13 cellular contexts compared by ENCODE assay signal in the genomic region with DNA sequence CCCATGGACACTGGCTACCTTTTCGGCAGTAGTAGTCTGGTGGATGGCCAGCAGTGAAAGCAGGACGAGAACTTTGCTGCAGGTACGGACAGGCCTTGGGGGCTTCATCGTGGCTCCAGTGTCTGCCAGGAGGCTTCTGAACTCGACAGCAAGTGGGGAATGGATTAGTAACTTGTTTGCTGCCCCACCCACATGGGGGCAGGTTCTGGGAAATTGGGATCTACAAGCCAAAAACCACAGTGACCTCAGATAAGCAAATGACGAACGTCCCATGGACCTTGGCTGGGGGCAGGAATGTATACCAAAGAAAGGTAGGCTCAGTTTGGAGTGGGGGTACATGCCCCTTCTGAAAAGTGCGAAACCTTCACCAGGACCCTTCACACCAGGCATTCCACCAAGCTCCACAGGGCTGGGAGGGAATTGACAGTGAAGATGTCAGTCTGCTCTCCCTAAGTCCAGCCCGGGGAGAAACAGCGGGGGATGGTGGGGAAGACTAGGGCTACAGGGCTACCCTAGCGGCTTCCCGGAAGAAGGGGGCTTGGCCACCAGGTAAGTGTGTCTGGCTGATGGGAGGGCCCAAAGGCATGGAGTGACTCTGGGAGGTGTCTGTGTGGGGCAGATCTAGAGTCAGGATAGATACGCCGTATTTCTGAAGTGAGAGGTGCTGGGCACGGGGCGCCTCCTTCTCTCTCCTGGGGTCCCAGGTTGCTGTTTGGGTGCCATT. TPM values are rescaled to one million over a fixed set of nuclear protein-coding genes. Genes with fewer than 3 reads are reported as not detected.
DNase-seq lines count a peak whose midpoint lies in the region; ATAC-seq, FAIRE-seq and TF ChIP-seq lines count a peak whose summit lies in the region.
"Had no signal": no experiment of that assay in that cellular context is flagged by ENCODE, and none has a peak within 500 bp of the region (broad histone marks: within the 10 kb centered on the region; RNA-seq: fewer than 3 reads in every experiment).

A gene (minus strand): TSS at position 138 of the 724 bp plus-strand sequence. CDS start 30 bp downstream, at position 108.

- H3K9me3 ChIP-seq in BLaER1 (no peaks in the 10 kb centered on the region), HCT116 (ENCODE audit: control insufficient read depth in 1 of 2, insufficient read depth in 1 of 2, low read depth in 1 of 2, low read length in 2 of 2) (no peaks in the 10 kb centered on the region), neuronal stem cell (replicated peaks in 1 of 2; ENCODE audit: control insufficient read depth in 2 of 2, insufficient read depth in 1 of 2, low read depth in 1 of 2, low read length in 2 of 2) (no peaks in the 10 kb centered on the region)

- CTCF ChIA-PET in HCT116 (lab: Charles Lee), result interaction anchor here (1.9 kb wide), 1 partner anchor 10 kb away, joined by 11 read pairs; no protein-coding TSS in a partner anchor

- H2BK15ac ChIP-seq in neuronal stem cell (ENCODE audit: low read length), result peak within 1 kb of the TSS; percentile 22

- no peaks in the 10 kb centered on the region for H3K79me1 ChIP-seq in neuronal stem cell (ENCODE audit: low read depth, low read length)

- H3K4me3 ChIP-seq in BLaER1, result no peak within 1 kb of the TSS
- peak within 1 kb of the TSS in 1 of 2 experiments; percentile 32; a peak in 2 of 4 replicates for H3K4me3 ChIP-seq in HCT116 (replicated peaks in 1 of 2; ENCODE audit: low read depth in 1 of 2, low read length in 2 of 2)
- peak within 1 kb of the TSS; percentile 71 for H3K4me3 ChIP-seq in coronary artery
- no peak within 1 kb of the TSS for H3K4me3 ChIP-seq in neuronal stem cell (ENCODE audit: low read length in 2 of 2)
- H3K4me3 ChIP-seq: neural progenitor cell had no signal

- no peak for TF ChIP-seq POLR2A in HCT116 (IDR thresholded peaks at IDR 0.05; ENCODE audit: borderline replicate concordance, extremely low read depth, insufficient read depth, insufficient read length)

- ATAC-seq in HCT116 (no peak), omental fat pad (ENCODE audit: low FRiP score) (no peak)

- FAIRE-seq in frontal cortex (lab: Jason Lieb, UNC), result no peak

- H3K27ac ChIP-seq in BLaER1, result peak within 1 kb of the TSS; percentile 69
- peak within 1 kb of the TSS; percentile 21; the same call in 1 of the 2 replicates for H3K27ac ChIP-seq in HCT116 (ENCODE audit: low read depth, low read length)
- H3K27ac ChIP-seq in coronary artery, result peak within 1 kb of the TSS; percentile 93 to 97
- no peak within 1 kb of the TSS for H3K27ac ChIP-seq in neuronal stem cell (replicated peaks; ENCODE audit: low read length)
- H3K27ac ChIP-seq: neural progenitor cell had no signal

- H3K4me1 ChIP-seq in BLaER1 (peaks cover 55% of the 10 kb centered on the region), HCT116 (ENCODE audit: control insufficient read depth in 1 of 2, insufficient read depth in 2 of 2, low read length in 2 of 2) (peaks cover 20 to 22% of the 10 kb centered on the region in 2 experiments), neuronal stem cell (ENCODE audit: control insufficient read depth in 2 of 2, insufficient read depth in 1 of 2, low read depth in 1 of 2, low read length in 2 of 2) (peaks cover 16 to 24% of the 10 kb centered on the region in 2 donors)

- peak within 1 kb of the TSS; percentile 85 for H3K14ac ChIP-seq in neuronal stem cell (ENCODE audit: low read length)

- H4K20me1 ChIP-seq in BLaER1 (no peaks in the 10 kb centered on the region), HCT116 (ENCODE audit: insufficient read depth) (no peaks in the 10 kb centered on the region)

- H2BK5ac ChIP-seq in neuronal stem cell (ENCODE audit: low read length), result no peak within 1 kb of the TSS

- peak within 1 kb of the TSS; percentile 31 for H2BK12ac ChIP-seq in neuronal stem cell (ENCODE audit: low read length)

- TF ChIP-seq RAD21 in HCT116 (IDR thresholded peaks at IDR 0.05; ENCODE audit: low read depth), result no peak

- H3K23ac ChIP-seq in neuronal stem cell (ENCODE audit: low read depth, low read length, poor library complexity), result peak within 1 kb of the TSS; percentile 92

- H3K18ac ChIP-seq in neuronal stem cell (ENCODE audit: low read length), result peak within 1 kb of the TSS; percentile 16

- H3K4ac ChIP-seq in neuronal stem cell (ENCODE audit: low read length), result no peak within 1 kb of the TSS

- H3K36me3 ChIP-seq in BLaER1, result 0 out of 2 replicates have a peak, but pooled peaks cover 8% of the 10 kb centered on the region
- no peaks in the 10 kb centered on the region for H3K36me3 ChIP-seq in HCT116 (ENCODE audit: control insufficient read depth in 1 of 2, insufficient read depth in 2 of 2, low read length in 2 of 2)
- no peaks in the 10 kb centered on the region for H3K36me3 ChIP-seq in neuronal stem cell (replicated peaks in 1 of 2; ENCODE audit: control insufficient read depth in 2 of 2, insufficient read depth in 2 of 2, low read length in 2 of 2)
- H3K36me3 ChIP-seq: neural progenitor cell had no signal

- H3K27me3 ChIP-seq in BLaER1, result no peaks in the 10 kb centered on the region
- no peaks in the 10 kb centered on the region for H3K27me3 ChIP-seq in HCT116 (ENCODE audit: insufficient read depth, low read length)
- no peaks in the 10 kb centered on the region for H3K27me3 ChIP-seq in neuronal stem cell (ENCODE audit: control insufficient read depth in 3 of 3, insufficient read depth in 3 of 3, low read depth in 1 of 3, low read length in 3 of 3)
- H3K27me3 ChIP-seq: neural progenitor cell had no signal

- no peak within 1 kb of the TSS for H2AK5ac ChIP-seq in neuronal stem cell (ENCODE audit: low read depth, low read length)

- POLR2A ChIA-PET in HCT116 (lab: Charles Lee), result no interaction called here

- TF ChIP-seq CTCF in HCT116 (IDR thresholded peaks at IDR 0.05 in 2 of 3, conservative IDR thresholded peaks at IDR 0.05 in 1 of 3; ENCODE audit: borderline replicate concordance in 1 of 3, insufficient read depth in 1 of 3, low read depth in 2 of 3, low read length in 2 of 3) (no peak), coronary artery (IDR thresholded peaks at IDR 0.05) (no peak), omental fat pad (IDR thresholded peaks at IDR 0.05) (no peak)

- no TSS peak for BruUV-seq in HCT116 (replicated peaks; lab: Mats Ljungman, UMichigan)

- RAD21 ChIA-PET in HCT116 (lab: Charles Lee; ENCODE audit: low non-redundant PET in 1 of 2, low total read pairs in 2 of 2, uncharacterized antibody in 2 of 2, unreplicated experiment in 2 of 2), result interaction anchor here in 1 of 2 experiments (1.1 kb wide), 1 partner anchor 11 kb away, joined by 3 read pairs; no protein-coding TSS in a partner anchor

- H2AFZ ChIP-seq in HCT116 (ENCODE audit: low read depth, low read length, poor library complexity, severe bottlenecking) (no peak within 1 kb of the TSS), neuronal stem cell (ENCODE audit: low read length) (no peak within 1 kb of the TSS)
- H2AFZ ChIP-seq: neural progenitor cell had no signal

- H4K91ac ChIP-seq in neuronal stem cell (ENCODE audit: low read depth, low read length, poor library complexity), result no peak within 1 kb of the TSS

- no peak for DNase-seq in HCT116 (ENCODE audit: low read depth, low spot score)
- no peak for DNase-seq in coronary artery (ENCODE audit: low spot score)
- DNase-seq in neuronal stem cell (ENCODE audit: low spot score), result no peak
- DNase-seq in NK-92 treated with Interleukin-12 subunit alpha and Interleukin-12 subunit beta, amount 100 ng/mL, for 24 hours (lab: John Stamatoyannopoulos, UW), result no peak
- DNase-seq in omental fat pad (ENCODE audit: low spot score), result no peak
- no peak for DNase-seq in SHP77 (lab: John Stamatoyannopoulos, UW)
- no peak for DNase-seq in frontal cortex (ENCODE audit: low spot score in 2 of 2)
- DNase-seq: activated CD4-positive, alpha-beta T cell treated with anti-CD3 and anti-CD28 coated beads, Interleukin-2, amount 50 U/mL, for 48 hours; CD4-positive, alpha-beta memory T cell; stimulated activated CD4-positive, alpha-beta T cell treated with anti-CD3 and anti-CD28 coated beads, Interleukin-4, amount 100 ng/mL, for 24 hours had no signal

- no peaks in the 10 kb centered on the region for H3K79me2 ChIP-seq in HCT116 (ENCODE audit: insufficient read depth, low read length)

- H3K9ac ChIP-seq in BLaER1 (peak within 1 kb of the TSS; percentile 45; the same call in 1 of the 2 replicates), HCT116 (ENCODE audit: low read length) (peak within 1 kb of the TSS; percentile 29), neuronal stem cell (ENCODE audit: low read depth, low read length, poor library complexity) (peak within 1 kb of the TSS; percentile 31)
- H3K9ac ChIP-seq: neural progenitor cell had no signal

- WGBS in neuronal stem cell (ENCODE audit: extremely low coverage in 2 of 2, insufficient read length in 2 of 2, insufficient replicate concordance in 1 of 2), 2 donors, result no CpG with 5 or more reads among the region's 16 CpGs

- no peaks in the 10 kb centered on the region for H3K9me2 ChIP-seq in HCT116 (ENCODE audit: insufficient read depth)

- H3K4me2 ChIP-seq in BLaER1 (peak within 1 kb of the TSS; percentile 82), HCT116 (ENCODE audit: low read length) (peak within 1 kb of the TSS; percentile 77), neuronal stem cell (ENCODE audit: insufficient read depth, low read length, poor library complexity, severe bottlenecking) (no peak within 1 kb of the TSS)
- H3K4me2 ChIP-seq: neural progenitor cell had no signal

- no peak within 1 kb of the TSS for H2BK120ac ChIP-seq in neuronal stem cell (ENCODE audit: low read depth, low read length)

- intact Hi-C loops in HCT116 (cut with micrococcal nuclease), result no loop called here

- H4K8ac ChIP-seq in neuronal stem cell (ENCODE audit: low read depth, low read length), result no peak within 1 kb of the TSS

TF ChIP-seq in HCT116, 20 proteins besides CTCF, POLR2A, EP300 and RAD21 (continues in another document):
- TF ChIP-seq CEBPB (IDR thresholded peaks at IDR 0.05; ENCODE audit: low read depth) (no peak), EGR1 (IDR thresholded peaks at IDR 0.05; ENCODE audit: low read depth) (no peak), YY1 (IDR thresholded peaks at IDR 0.05; ENCODE audit: extremely low read depth, insufficient replicate concordance, low read depth, low read length) (no peak), EZH2phosphoT487 (IDR thresholded peaks at IDR 0.05; ENCODE audit: borderline replicate concordance) (no peak), FOSL1 (IDR thresholded peaks at IDR 0.05; ENCODE audit: low read depth) (no peak)
- TF ChIP-seq, protein P1, sequence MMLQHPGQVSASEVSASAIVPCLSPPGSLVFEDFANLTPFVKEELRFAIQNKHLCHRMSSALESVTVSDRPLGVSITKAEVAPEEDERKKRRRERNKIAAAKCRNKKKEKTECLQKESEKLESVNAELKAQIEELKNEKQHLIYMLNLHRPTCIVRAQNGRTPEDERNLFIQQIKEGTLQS (IDR thresholded peaks at IDR 0.05), result no peak

RNA-seq across cellular contexts. Expression of the gene that starts here (rescaled TPM):
- total RNA-seq in HCT116 (2021; ENCODE audit: unreplicated experiment) (4.1 TPM), omental fat pad (10 to 100 TPM in 1 of 4 donors, 1 to 10 TPM in 3; 1.2 to 18.8 (median 3.6) TPM), frontal cortex (6.1 TPM)
- 1.0 and 3.4 TPM in 2 replicates for polyA plus RNA-seq in HCT116 (2012)
- 1.4 TPM for polyA plus RNA-seq in neuronal stem cell (2013, experiment 1 of 2)
- polyA plus RNA-seq in neuronal stem cell (2013, experiment 2 of 2), result 1.7 TPM
- total RNA-seq: SK-MEL-5 had no signal
